In genomic region chr19:1312732-1313694, GRCh38 we compare ENCODE assay signal across 2 cellular contexts.
TF ChIP-seq lines count a peak whose summit lies in the region.

No MANE protein-coding gene starts in this region.

TF ChIP-seq in SK-N-SH, 30 proteins besides CTCF, POLR2A, EP300 and RAD21:
- TF ChIP-seq FOXJ3 (CRISPR knock-in tag; IDR thresholded peaks at IDR 0.05) (no peak), MXI1 (IDR thresholded peaks at IDR 0.05; ENCODE audit: low read depth, low read length) (no peak), TEAD4 (IDR thresholded peaks at IDR 0.05; ENCODE audit: borderline replicate concordance, insufficient read depth) (peak; percentile 56; the same call in 1 of the 2 replicates), JUND (IDR thresholded peaks at IDR 0.05) (peak; percentile 54), NFIC (IDR thresholded peaks at IDR 0.05; ENCODE audit: borderline replicate concordance) (peak; percentile 33), MEF2A (IDR thresholded peaks at IDR 0.05; ENCODE audit: borderline replicate concordance, low read depth) (no peak), RFX5 (IDR thresholded peaks at IDR 0.05; ENCODE audit: low read length) (no peak), RCOR1 (IDR thresholded peaks at IDR 0.05; ENCODE audit: low read length) (no peak), EZH2phosphoT487 (IDR thresholded peaks at IDR 0.05; ENCODE audit: borderline replicate concordance, low read depth) (no peak), ELF1 (IDR thresholded peaks at IDR 0.05) (no peak), TCF12 (IDR thresholded peaks at IDR 0.05) (peak; percentile 72), FOSL2 (IDR thresholded peaks at IDR 0.05; ENCODE audit: borderline replicate concordance, low read depth) (peak; percentile 49)
TF ChIP-seq in SK-N-SH: peak in this region for 5.

TF ChIP-seq in GM23338, 12 proteins besides CTCF, POLR2A, EP300 and RAD21:
- no peak for TF ChIP-seq STAT1 (IDR thresholded peaks at IDR 0.05; ENCODE audit: unreplicated experiment)
- no peak for TF ChIP-seq EZH2phosphoT487 (IDR thresholded peaks at IDR 0.05; ENCODE audit: unreplicated experiment)
- TF ChIP-seq POLR2AphosphoS5 (IDR thresholded peaks at IDR 0.05; ENCODE audit: low read depth): no peak
- no peak for TF ChIP-seq NANOG (IDR thresholded peaks at IDR 0.05; ENCODE audit: borderline replicate concordance)
- TF ChIP-seq ZNF331 (CRISPR knock-in tag; IDR thresholded peaks at IDR 0.05; ENCODE audit: low read depth): no peak
- TF ChIP-seq JUNB (IDR thresholded peaks at IDR 0.05; ENCODE audit: unreplicated experiment): no peak
- TF ChIP-seq ETS1 (IDR thresholded peaks at IDR 0.05): no peak
- TF ChIP-seq REST (IDR thresholded peaks at IDR 0.05; ENCODE audit: unreplicated experiment): no peak
